ENCODE assay signal across 14 cellular contexts in genomic region chr1:93729502-93729901, GRCh38. TPM values are rescaled to one million over a fixed set of nuclear protein-coding genes. Genes with fewer than 3 reads are reported as not detected.
DNase-seq lines count a peak whose midpoint lies in the region; ATAC-seq, FAIRE-seq and TF ChIP-seq lines count a peak whose summit lies in the region.
"Had no signal": no experiment of that assay in that cellular context is flagged by ENCODE, and none has a peak within 500 bp of the region (broad histone marks: within the 10 kb centered on the region; RNA-seq: fewer than 3 reads in every experiment).

No MANE protein-coding gene starts in this region.

- no peaks in the 10 kb centered on the region for H3K36me3 ChIP-seq in GM12878 (ENCODE audit: control insufficient read depth in 2 of 2, insufficient read depth in 2 of 2, low read length in 1 of 2)

- H3K4me1 ChIP-seq in GM12878 (ENCODE audit: control insufficient read depth, insufficient read depth, low read length), result peaks cover 21% of the 10 kb centered on the region

- POLR2A ChIA-PET in GM12878 (lab: Charles Lee), result no interaction called here

- 4% methylated on average over 4 of the region's 4 CpGs for WGBS in GM12878 (ENCODE audit: insufficient coverage, insufficient replicate concordance, low lambda C conversion rate, missing lambda C conversion rate)

- H2AFZ ChIP-seq in GM12878 (ENCODE audit: control insufficient read depth, low read depth, low read length), result peak overlapping the region; percentile 78

- H3K27ac ChIP-seq in GM12878 (ENCODE audit: control insufficient read depth, insufficient read depth), result peak overlapping the region; percentile 54; the same call in 1 of the 2 replicates

- no peaks in the 10 kb centered on the region for H3K79me2 ChIP-seq in GM12878 (ENCODE audit: control insufficient read depth, insufficient read depth, low read length)

- no peak for DNase-seq in GM12891 (ENCODE audit: insufficient read length, low spot score)
- DNase-seq in GM12878 (ENCODE audit: low read depth, low spot score), result no peak
- DNase-seq in GM10266 (ENCODE audit: extremely low spot score), result no peak
- no peak for DNase-seq in urothelium cell line (ENCODE audit: low spot score)
- DNase-seq in GDM1 (lab: John Stamatoyannopoulos, UW), result no peak
- DNase-seq: activated effector memory CD4-positive, alpha-beta T cell treated with anti-CD3 and anti-CD28 coated beads, Interleukin-2, amount 50 U/mL, for 16 hours; foreskin melanocyte; HFFc6; naive thymus-derived CD8-positive, alpha-beta T cell; NCI-H748 treated with DMSO at 0.1 percent for 48 hours; T-helper 17 cell had no signal

- RAD21 ChIA-PET in GM12878 (lab: Charles Lee; ENCODE audit: unreplicated experiment), result interaction anchor here (0.7 to 1.8 kb wide), 3 partner anchors 15 to 21 kb away, joined by 3 to 4 read pairs (median 3); no protein-coding TSS in a partner anchor

- FAIRE-seq in GM12891 (lab: Jason Lieb, UNC), result peak; percentile 9
- FAIRE-seq in GM12878 (lab: Jason Lieb, UNC), result peak; percentile 78
- FAIRE-seq in urothelium cell line (lab: Jason Lieb, UNC), result no peak

- TF ChIP-seq CTCF in GM12878 (IDR thresholded peaks at IDR 0.05 in 2 of 3, conservative IDR thresholded peaks at IDR 0.05 in 1 of 3; ENCODE audit: control insufficient read depth in 2 of 3, extremely low read depth in 1 of 3, insufficient read depth in 1 of 3, low read depth in 3 of 3, low read length in 3 of 3), result no peak
- TF ChIP-seq CTCF in GM10266 (IDR thresholded peaks at IDR 0.05; ENCODE audit: control insufficient read depth, insufficient read depth, low read depth, missing control alignments), result no peak

- SMC1A ChIA-PET in GM12878 (lab: Charles Lee; ENCODE audit: uncharacterized antibody, unreplicated experiment), result interaction anchor here (1.0 to 3.7 kb wide), 2 partner anchors 14 to 100 kb away, joined by 4 to 21 read pairs; no protein-coding TSS in a partner anchor

- no peaks in the 10 kb centered on the region for H4K20me1 ChIP-seq in GM12878 (ENCODE audit: control insufficient read depth, insufficient read depth)

- intact Hi-C loops in GM12878 (cut with micrococcal nuclease; ENCODE audit: unreplicated experiment), result no loop called here

- peak overlapping the region; percentile 17; the same call in 1 of the 2 replicates for H3K9ac ChIP-seq in GM12878 (ENCODE audit: control insufficient read depth, insufficient read depth, low read length)

- H3K9me3 ChIP-seq in GM12878 (replicated peaks; ENCODE audit: control insufficient read depth, insufficient read depth, low read length), result no peaks in the 10 kb centered on the region

- BruUV-seq in GM12878 (replicated peaks; lab: Mats Ljungman, UMichigan), result no TSS peak

- in situ Hi-C loops in GM12878 (cut with MboI), result no loop called here

- no peak overlapping the region for H3K4me3 ChIP-seq in GM12878

- TF ChIP-seq RAD21 in GM12878 (IDR thresholded peaks at IDR 0.05; ENCODE audit: insufficient read depth, low read depth, low read length), result no peak

- CTCF ChIA-PET in GM12878 (lab: Yijun Ruan, JAX), result no interaction called here

- TF ChIP-seq EP300 in GM12878 (IDR thresholded peaks at IDR 0.05; ENCODE audit: borderline replicate concordance in 1 of 2, control insufficient read depth in 1 of 2, low read depth in 2 of 2, low read length in 2 of 2), result no peak

- TF ChIP-seq POLR2A in GM12891 (IDR thresholded peaks at IDR 0.05; ENCODE audit: low read depth, low read length), result no peak
- 0 out of 2 replicates have a peak, but pooled peaks have one; percentile 27 for TF ChIP-seq POLR2A in GM12878 (IDR thresholded peaks at IDR 0.05; ENCODE audit: low read depth, low read length)

- peak overlapping the region; percentile 39 for H3K4me2 ChIP-seq in GM12878 (ENCODE audit: control insufficient read depth, insufficient read depth)

- H3K27me3 ChIP-seq in GM12878 (replicated peaks in 1 of 2; ENCODE audit: control insufficient read depth in 2 of 2, insufficient read depth in 2 of 2, low read length in 1 of 2), result no peaks in the 10 kb centered on the region

- peak; percentile 68 for ATAC-seq in GM19035 (IDR thresholded peaks at IDR 0.05; ENCODE audit: unreplicated experiment)
- ATAC-seq in HG02885 (IDR thresholded peaks at IDR 0.05; ENCODE audit: poor library complexity, unreplicated experiment), result peak; percentile 73
- ATAC-seq in GM12878, result peak; percentile 42
- ATAC-seq in HG03097 (IDR thresholded peaks at IDR 0.05; ENCODE audit: low FRiP score, unreplicated experiment), result no peak
- ATAC-seq: naive thymus-derived CD8-positive, alpha-beta T cell; T-helper 17 cell had no signal

TF ChIP-seq in GM12891, 5 proteins besides CTCF, POLR2A, EP300 and RAD21:
- TF ChIP-seq POU2F2 (IDR thresholded peaks at IDR 0.05; ENCODE audit: low read depth, low read length) (no peak), SPI1 (IDR thresholded peaks at IDR 0.05; ENCODE audit: low read depth, low read length) (no peak; the same call in 1 of the 2 replicates), POLR2AphosphoS5 (IDR thresholded peaks at IDR 0.05; ENCODE audit: low read depth, low read length) (no peak), PAX5 (IDR thresholded peaks at IDR 0.05; ENCODE audit: insufficient read depth, low read length, severe bottlenecking) (no peak), TAF1 (IDR thresholded peaks at IDR 0.05; ENCODE audit: low read depth, low read length) (no peak)

TF ChIP-seq in GM12878, 131 proteins besides CTCF, POLR2A, EP300 and RAD21:
- TF ChIP-seq CBX5 (IDR thresholded peaks at IDR 0.05; ENCODE audit: low read depth), result 0 out of 2 replicates have a peak, but pooled peaks have one; percentile 22
- no peak for TF ChIP-seq ZNF687 (IDR thresholded peaks at IDR 0.05)
- peak; percentile 7; the same call in 1 of the 2 replicates for TF ChIP-seq RUNX3 (IDR thresholded peaks at IDR 0.05; ENCODE audit: low read length)
- 0 out of 2 replicates have a peak, but pooled peaks have one; percentile 49 for TF ChIP-seq MEF2A (IDR thresholded peaks at IDR 0.05; ENCODE audit: insufficient read depth, low read depth, low read length)
- peak; percentile 37; the same call in 1 of the 2 replicates for TF ChIP-seq SPI1 (IDR thresholded peaks at IDR 0.05; ENCODE audit: borderline replicate concordance, insufficient read depth, low read depth, low read length)

RNA-seq across cellular contexts. Expression of gene BCAR3, which starts 47.9 kb away (rescaled TPM):
- 2.4 TPM for polyA plus RNA-seq in GM12891 (2012; ENCODE audit: low read depth, missing spikeins)
- 4.3 and 5.1 TPM in 2 replicates for total RNA-seq in GM12878 (2013; cell fraction: nucleolus; rRNA removed)
- total RNA-seq in GM12878 (2014; rRNA removed) (3.1 and 4.0 TPM in 2 replicates), GM12878 (2014; rRNA removed; fragmentation: Illumina TruSeq; extraction: Trizol) (1.5 and 1.8 TPM in 2 replicates), GM12878 (2021) (2.7 and 3.8 TPM in 2 replicates)
- polyA plus RNA-seq in GM12878 (2011; ENCODE audit: low read depth), result 2.5 TPM
- polyA plus RNA-seq in GM12878 (2011; rRNA removed) (3.4 and 6.6 TPM in 2 replicates), GM12878 (2014; fragmentation: Illumina TruSeq; extraction: Trizol) (3.2 and 3.4 TPM in 2 replicates), GM12878 (2014; fragmentation: Nextera tagmentation; extraction: Ambion mirVana) (1 to 10 TPM; 1.4 to 1.7 TPM), GM12878 (2014; rRNA removed) (1.7 and 2.3 TPM in 2 replicates), GM12878 (2016; fragmentation: Nextera tagmentation; extraction: Ambion mirVana) (1 to 10 TPM; 1.3 to 1.6 TPM)
- polyA plus RNA-seq in GM12878 (2011; cell fraction: cytosol; rRNA removed), result 6.1 TPM in 2 replicates
- polyA plus RNA-seq in GM12878 (2011; cell fraction: nucleus; rRNA removed), result 10.3 and 15.7 TPM in 2 replicates
- polyA plus RNA-seq in GM12878 (2012), result 3.5 TPM in 2 replicates
- polyA minus RNA-seq in GM12878 (2011; rRNA and poly(A)+ RNA removed), result 7.6 and 11.6 TPM in 2 replicates
- polyA minus RNA-seq in GM12878 (2011; cell fraction: cytosol; rRNA and poly(A)+ RNA removed), result 4.0 and 6.3 TPM in 2 replicates
- polyA minus RNA-seq in GM12878 (2011; cell fraction: nucleus; rRNA and poly(A)+ RNA removed), result 5.8 and 17.8 TPM in 2 replicates
